In genomic region chr16:81830845-81831600, GRCh38 we compare ENCODE assay signal across 11 cellular contexts. TPM values are rescaled to one million over a fixed set of nuclear protein-coding genes. Genes with fewer than 3 reads are reported as not detected.
DNase-seq lines count a peak whose midpoint lies in the region; ATAC-seq and TF ChIP-seq lines count a peak whose summit lies in the region.
"Had no signal": no experiment of that assay in that cellular context is flagged by ENCODE, and none has a peak within 500 bp of the region (broad histone marks: within the 10 kb centered on the region; RNA-seq: fewer than 3 reads in every experiment).

No MANE protein-coding gene starts in this region.

- H2AFZ ChIP-seq in mesenchymal stem cell (ENCODE audit: low read depth, low read length) = no peak overlapping the region

- H2BK120ac ChIP-seq in mesenchymal stem cell (ENCODE audit: low read depth, low read length) = no peak overlapping the region

- in situ Hi-C loops in gastrocnemius medialis (cut with MboI; ENCODE audit: low sequenced_read_pairs in 4 of 4) = no loop called here

- H3K4me3 ChIP-seq in MG63 (no peak overlapping the region), mucosa of descending colon (no peak overlapping the region), gastrocnemius medialis (no peak overlapping the region), mesenchymal stem cell (ENCODE audit: insufficient read depth in 1 of 2, low read depth in 1 of 2, low read length in 2 of 2) (no peak overlapping the region), prostate gland (no peak overlapping the region)
- H3K4me3 ChIP-seq: ascending aorta, tibial artery had no signal

- TF ChIP-seq POLR2A in GM15510 (IDR thresholded peaks at IDR 0.05; ENCODE audit: borderline replicate concordance, extremely low read depth, insufficient read length) (peak; percentile 41), gastrocnemius medialis (IDR thresholded peaks at IDR 0.05) (no peak), prostate gland (IDR thresholded peaks at IDR 0.05) (no peak)

- H4K91ac ChIP-seq in mesenchymal stem cell (ENCODE audit: low read length) = no peak overlapping the region

- no peaks in the 10 kb centered on the region for H3K79me1 ChIP-seq in mesenchymal stem cell (replicated peaks; ENCODE audit: low read length, poor library complexity, severe bottlenecking)

- no peak overlapping the region for H2BK15ac ChIP-seq in mesenchymal stem cell (ENCODE audit: low read depth, poor library complexity, severe bottlenecking)

- H3K9me3 ChIP-seq in MG63 (no peaks in the 10 kb centered on the region), mucosa of descending colon (no peaks in the 10 kb centered on the region), gastrocnemius medialis (no peaks in the 10 kb centered on the region), mesenchymal stem cell (ENCODE audit: control insufficient read depth, low read length) (no peaks in the 10 kb centered on the region), prostate gland (no peaks in the 10 kb centered on the region)
- H3K9me3 ChIP-seq: ascending aorta, tibial artery had no signal

- H3K27me3 ChIP-seq in MG63 = no peaks in the 10 kb centered on the region
- no peaks in the 10 kb centered on the region for H3K27me3 ChIP-seq in gastrocnemius medialis
- peaks cover 3 to 7% of the 10 kb centered on the region in 2 experiments for H3K27me3 ChIP-seq in mesenchymal stem cell (ENCODE audit: control insufficient read depth in 1 of 2, insufficient read depth in 1 of 2, low read length in 2 of 2)
- no peaks in the 10 kb centered on the region for H3K27me3 ChIP-seq in prostate gland (replicated peaks; ENCODE audit: insufficient read depth)
- H3K27me3 ChIP-seq: ascending aorta had no signal

- intact Hi-C loops in mucosa of descending colon (cut with DNase I, micrococcal nuclease) (no loop called here), gastrocnemius medialis (cut with DNase I; ENCODE audit: low total_unique reads) (no loop called here), prostate gland (cut with DNase I) (no loop called here)

- H3K9ac ChIP-seq in mesenchymal stem cell (ENCODE audit: low read length) = no peak overlapping the region

- DNase-seq in MG63 (peak; percentile 42), mucosa of descending colon (no peak), gastrocnemius medialis (no peak), mesenchymal stem cell (no peak), prostate gland (ENCODE audit: low spot score) (no peak), NCI-H1436 treated with DMSO at 0.1 percent for 48 hours (lab: John Stamatoyannopoulos, UW) (no peak)
- DNase-seq: COR-L47 had no signal

- H3K27ac ChIP-seq in gastrocnemius medialis = no peak overlapping the region
- no peak overlapping the region for H3K27ac ChIP-seq in mesenchymal stem cell (ENCODE audit: low read length, poor library complexity, severe bottlenecking)
- no peak overlapping the region for H3K27ac ChIP-seq in prostate gland
- H3K27ac ChIP-seq: ascending aorta, tibial artery had no signal

- no peak for TF ChIP-seq CTCF in mucosa of descending colon (IDR thresholded peaks at IDR 0.05)
- no peak for TF ChIP-seq CTCF in gastrocnemius medialis (IDR thresholded peaks at IDR 0.05 in 4 of 5, conservative IDR thresholded peaks at IDR 0.05 in 1 of 5)
- TF ChIP-seq CTCF in prostate gland (IDR thresholded peaks at IDR 0.05) = no peak

- no peaks in the 10 kb centered on the region for H3K4me1 ChIP-seq in mucosa of descending colon (ENCODE audit: low read depth)
- H3K4me1 ChIP-seq in gastrocnemius medialis = no peaks in the 10 kb centered on the region
- peaks cover 3% of the 10 kb centered on the region for H3K4me1 ChIP-seq in mesenchymal stem cell (ENCODE audit: control insufficient read depth, insufficient read depth, low read depth, low read length)
- no peaks in the 10 kb centered on the region for H3K4me1 ChIP-seq in prostate gland (replicated peaks)
- H3K4me1 ChIP-seq: ascending aorta, tibial artery had no signal

- no peak overlapping the region for H3K23ac ChIP-seq in mesenchymal stem cell (ENCODE audit: low read length in 2 of 2)

- no peak overlapping the region for H3K4ac ChIP-seq in mesenchymal stem cell (ENCODE audit: low read depth in 1 of 2, low read length in 2 of 2)

- H3K4me2 ChIP-seq in mesenchymal stem cell (ENCODE audit: low read length, poor library complexity, severe bottlenecking) = no peak overlapping the region

- no peak overlapping the region for H2BK12ac ChIP-seq in mesenchymal stem cell (ENCODE audit: low read length in 2 of 2)

- no peak overlapping the region for H3K14ac ChIP-seq in mesenchymal stem cell (ENCODE audit: low read length in 2 of 2)

- WGBS in mesenchymal stem cell = 52% methylated on average over 7 of the region's 9 CpGs
- 37% methylated on average over 9 of the region's 9 CpGs for WGBS in prostate gland

- H2BK5ac ChIP-seq in mesenchymal stem cell (ENCODE audit: low read depth, low read length, poor library complexity, severe bottlenecking) = no peak overlapping the region

- no peak overlapping the region for H4K8ac ChIP-seq in mesenchymal stem cell (ENCODE audit: low read length)

- H3K36me3 ChIP-seq in MG63 (no peaks in the 10 kb centered on the region), mucosa of descending colon (ENCODE audit: low read depth) (no peaks in the 10 kb centered on the region), gastrocnemius medialis (no peaks in the 10 kb centered on the region), mesenchymal stem cell (ENCODE audit: control insufficient read depth in 1 of 2, insufficient read depth in 2 of 2, low read depth in 1 of 2, low read length in 2 of 2) (no peaks in the 10 kb centered on the region), prostate gland (no peaks in the 10 kb centered on the region)
- H3K36me3 ChIP-seq: ascending aorta, tibial artery had no signal

- H3K18ac ChIP-seq in mesenchymal stem cell (ENCODE audit: low read depth in 1 of 2, low read length in 2 of 2) = no peak overlapping the region

- no peak overlapping the region for H2AK5ac ChIP-seq in mesenchymal stem cell (ENCODE audit: low read length, severe bottlenecking)

- ATAC-seq in GM21717 (IDR thresholded peaks at IDR 0.05; ENCODE audit: unreplicated experiment) (peak; percentile 4), mucosa of descending colon (peak; percentile 19), gastrocnemius medialis (no peak)

RNA-seq across cellular contexts. Expression of gene PLCG2, which starts 51.9 kb away (rescaled TPM):
- total RNA-seq in MG63 (2014; rRNA removed; shearing (Covaris generic); ENCODE audit: low replicate concordance) = 0.37 and 1.0 TPM in 2 replicates
- total RNA-seq in mucosa of descending colon (10 to 100 TPM; 14.7 to 19.5 (median 15.0) TPM), gastrocnemius medialis (1 to 10 TPM; 1.8 to 3.0 (median 2.1) TPM), prostate gland (10 to 100 TPM; 10.3 to 12.8 TPM)
- 0.21 TPM for polyA plus RNA-seq in mesenchymal stem cell (2013, experiment 1 of 2)
- 0.41 TPM for polyA plus RNA-seq in mesenchymal stem cell (2013, experiment 2 of 2)

Comparison
In these comparisons a context has a peak if more than half of its experiments do, and no peak if none do; other contexts are left out.
1. ATAC-seq: peak in GM21717 (single experiment) and mucosa of descending colon (single experiment); none in gastrocnemius medialis (0 of 2).